Comparison of ENCODE assay signal across 11 cellular contexts in the genomic region with DNA sequence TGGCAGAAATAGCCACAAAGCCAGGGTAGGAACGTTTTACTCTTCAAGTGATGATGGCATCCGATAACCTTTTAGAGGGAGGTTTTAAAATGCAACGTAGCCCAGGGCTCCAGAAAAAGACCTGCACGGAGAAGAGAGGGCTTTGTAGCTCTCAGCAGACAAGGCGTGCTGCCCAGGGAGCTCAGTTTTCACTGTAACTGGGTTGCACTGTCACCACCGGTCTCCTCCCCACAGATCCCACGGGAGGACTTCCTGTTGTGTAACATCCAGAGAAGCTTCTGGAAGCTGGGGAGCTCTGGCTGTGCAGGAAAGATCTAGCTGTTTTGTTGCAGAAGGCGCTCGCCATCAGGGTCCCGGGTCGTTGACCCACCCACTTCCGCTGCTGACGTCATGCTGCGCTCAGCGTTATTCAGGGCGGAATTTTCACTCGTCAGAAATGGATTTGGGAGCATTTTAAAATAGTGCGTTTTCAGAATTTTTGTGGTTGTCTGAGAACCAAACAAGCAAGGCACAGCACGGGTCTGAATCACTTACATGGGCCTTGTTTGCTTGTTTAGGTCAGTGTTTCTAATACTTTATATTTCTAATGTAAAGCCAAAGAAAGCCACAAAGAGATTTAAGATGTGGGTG. TPM values are rescaled to one million over a fixed set of nuclear protein-coding genes. Genes with fewer than 3 reads are reported as not detected.
A peak's percentile ranks its signal among the peaks of the same experiment; 100 is the strongest.
DNase-seq lines count a peak whose midpoint lies in the region; ATAC-seq, FAIRE-seq and TF ChIP-seq lines count a peak whose summit lies in the region.
"Had no signal": no experiment of that assay in that cellular context is flagged by ENCODE, and none has a peak within 500 bp of the region (broad histone marks: within the 10 kb centered on the region; RNA-seq: fewer than 3 reads in every experiment).

No MANE protein-coding gene starts in this region.

- H3K4me3 ChIP-seq in breast epithelium (peak overlapping the region in 1 of 3 donors; percentile 46), kidney (ENCODE audit: low read length in 2 of 2) (peak overlapping the region in 1 of 2 donors; percentile 14)

- H2AK5ac ChIP-seq in H9 (ENCODE audit: insufficient read length, low read length): no peak overlapping the region

- no peaks in the 10 kb centered on the region for H3K27me3 Mint-ChIP-seq in H9 (ENCODE audit: low read depth)
- H3K27me3 Mint-ChIP-seq in stimulated activated memory B cell treated with anti-CD40 and anti-IgM and Interleukin-4, amounts not matched to agents 10 μg/mL and 1 μg/mL and 100 μg/mL, for 72 hours: no peaks in the 10 kb centered on the region
- H3K27me3 Mint-ChIP-seq: central memory CD8-positive, alpha-beta T cell had no signal

- no peak overlapping the region for H3K4me2 ChIP-seq in H9 (ENCODE audit: insufficient read depth, insufficient read length, low read length)

- intact Hi-C loops in breast epithelium (cut with DNase I; ENCODE audit: low total_unique reads) (no loop called here), kidney (cut with DNase I) (no loop called here)

- no CpG with 5 or more reads among the region's 19 CpGs for WGBS in H9 (ENCODE audit: extremely low coverage, insufficient read length, low lambda C conversion rate)

- no peak overlapping the region for H4K91ac ChIP-seq in H9 (ENCODE audit: insufficient read length, low read depth, low read length)

- H3K27ac ChIP-seq in H9 (ENCODE audit: insufficient read length, low read depth, low read length) (no peak overlapping the region), breast epithelium (peak overlapping the region; percentile 77 to 96), kidney (ENCODE audit: low read depth in 2 of 2, low read length in 2 of 2) (peak overlapping the region; percentile 85 to 96)

- TF ChIP-seq CTCF in H9 (conservative IDR thresholded peaks at IDR 0.05) (no peak), breast epithelium (IDR thresholded peaks at IDR 0.05) (no peak), kidney (IDR thresholded peaks at IDR 0.05; ENCODE audit: borderline replicate concordance, extremely low read depth, insufficient read depth) (no peak)

- no peaks in the 10 kb centered on the region for H3K9me3 Mint-ChIP-seq in H9
- H3K9me3 Mint-ChIP-seq in stimulated activated memory B cell treated with anti-CD40 and anti-IgM and Interleukin-4, amounts not matched to agents 10 μg/mL and 1 μg/mL and 100 μg/mL, for 72 hours: no peaks in the 10 kb centered on the region
- H3K9me3 Mint-ChIP-seq: central memory CD8-positive, alpha-beta T cell; stimulated activated effector memory CD8-positive, alpha-beta T cell treated with anti-CD3 and anti-CD28 coated beads, Interleukin-12 subunit alpha, Interleukin-12 subunit beta, amount 100 ng/mL, for 72 hours had no signal

- H2BK5ac ChIP-seq in H9 (ENCODE audit: insufficient read length, low read length): no peak overlapping the region

- TF ChIP-seq POLR2A in breast epithelium (IDR thresholded peaks at IDR 0.05) (no peak), GM18505 (IDR thresholded peaks at IDR 0.05; ENCODE audit: borderline replicate concordance, extremely low read depth, insufficient read depth, insufficient read length) (no peak)

- H3K4me1 ChIP-seq in H9 (ENCODE audit: insufficient read depth, low read length): peaks cover 16% of the 10 kb centered on the region
- no peaks in the 10 kb centered on the region for H3K4me1 ChIP-seq in breast epithelium
- H3K4me1 ChIP-seq in kidney (ENCODE audit: control insufficient read depth in 1 of 2, insufficient read depth in 1 of 2, low read depth in 1 of 2, low read length in 2 of 2): peaks cover 0 to 10% of the 10 kb centered on the region in 2 donors

- DNase-seq in H9: no peak
- DNase-seq in breast epithelium (ENCODE audit: low spot score in 2 of 2): peak in 1 of 2 donors; percentile 39
- peak; percentile 89 for DNase-seq in kidney
- no peak for DNase-seq in Kasumi-1 (lab: John Stamatoyannopoulos, UW)
- DNase-seq in AML-193 (lab: John Stamatoyannopoulos, UW): no peak
- DNase-seq: NCI-H1092 had no signal

- ATAC-seq in stimulated activated memory B cell treated with anti-CD40 and anti-IgM and Interleukin-4, amounts not matched to agents 10 μg/mL and 1 μg/mL and 100 μg/mL, for 72 hours: no peak
- ATAC-seq in GM18907 (IDR thresholded peaks at IDR 0.05; ENCODE audit: unreplicated experiment): no peak
- ATAC-seq in GM18505 (IDR thresholded peaks at IDR 0.05; ENCODE audit: unreplicated experiment): no peak
- ATAC-seq: stimulated activated effector memory CD8-positive, alpha-beta T cell treated with anti-CD3 and anti-CD28 coated beads, Interleukin-12 subunit alpha, Interleukin-12 subunit beta, amount 100 ng/mL, for 72 hours had no signal

- no peak overlapping the region for H4K5ac ChIP-seq in H9 (ENCODE audit: insufficient read length, low read depth, low read length)

- no peak overlapping the region for H3K4me3 Mint-ChIP-seq in H9
- H3K4me3 Mint-ChIP-seq in stimulated activated memory B cell treated with anti-CD40 and anti-IgM and Interleukin-4, amounts not matched to agents 10 μg/mL and 1 μg/mL and 100 μg/mL, for 72 hours: no peak overlapping the region
- H3K4me3 Mint-ChIP-seq: central memory CD8-positive, alpha-beta T cell; stimulated activated effector memory CD8-positive, alpha-beta T cell treated with anti-CD3 and anti-CD28 coated beads, Interleukin-12 subunit alpha, Interleukin-12 subunit beta, amount 100 ng/mL, for 72 hours had no signal

- H2BK12ac ChIP-seq in H9 (ENCODE audit: insufficient read length, low read depth, low read length): no peak overlapping the region

- H3K9ac ChIP-seq in H9 (ENCODE audit: extremely low read depth, insufficient read length, low read length): no peak overlapping the region
- peak overlapping the region; percentile 3 to 33 for H3K9ac ChIP-seq in kidney (ENCODE audit: low read length in 2 of 2)

- H3K27me3 ChIP-seq in H9 (ENCODE audit: insufficient read depth, low read length) (no peaks in the 10 kb centered on the region), breast epithelium (no peaks in the 10 kb centered on the region)

- H3K79me2 ChIP-seq in H9 (ENCODE audit: insufficient read depth, low read length): peaks cover 8% of the 10 kb centered on the region; the same call in 1 of the 2 replicates

- H3K79me1 ChIP-seq in H9 (ENCODE audit: insufficient read depth, low read depth, low read length, poor library complexity, severe bottlenecking): no peaks in the 10 kb centered on the region

- no peak overlapping the region for H3K56ac ChIP-seq in H9 (ENCODE audit: insufficient read length, low read depth, low read length)

- H3K27ac Mint-ChIP-seq in H9: peak overlapping the region; percentile 61 to 87 (median 77); a peak in 6 of 7 replicates
- H3K27ac Mint-ChIP-seq in stimulated activated memory B cell treated with anti-CD40 and anti-IgM and Interleukin-4, amounts not matched to agents 10 μg/mL and 1 μg/mL and 100 μg/mL, for 72 hours: peak overlapping the region; percentile 11
- H3K27ac Mint-ChIP-seq: stimulated activated effector memory CD8-positive, alpha-beta T cell treated with anti-CD3 and anti-CD28 coated beads, Interleukin-12 subunit alpha, Interleukin-12 subunit beta, amount 100 ng/mL, for 72 hours had no signal

- no peaks in the 10 kb centered on the region for H4K20me1 ChIP-seq in H9 (ENCODE audit: control insufficient read depth, insufficient read depth, insufficient read length)

- H2BK20ac ChIP-seq in H9 (ENCODE audit: low read depth, low read length, poor library complexity, severe bottlenecking): no peak overlapping the region

- no peak overlapping the region for H3K18ac ChIP-seq in H9 (ENCODE audit: insufficient read length, low read depth, low read length)

- H3K23me2 ChIP-seq in H9 (ENCODE audit: insufficient read length, low read depth, low read length, poor library complexity, severe bottlenecking): no peaks in the 10 kb centered on the region

- H4K8ac ChIP-seq in H9 (replicated peaks; ENCODE audit: insufficient read length, low read depth, low read length): no peak overlapping the region

- H3K9me3 ChIP-seq in H9 (ENCODE audit: control insufficient read depth, low read depth, low read length) (no peaks in the 10 kb centered on the region), breast epithelium (no peaks in the 10 kb centered on the region), kidney (ENCODE audit: control insufficient read depth in 1 of 2, low read length in 2 of 2) (no peaks in the 10 kb centered on the region)

- H2AFZ ChIP-seq in H9 (ENCODE audit: low read length): no peak overlapping the region

- FAIRE-seq in kidney (lab: Jason Lieb, UNC): no peak

- no peak overlapping the region for H3K14ac ChIP-seq in H9 (ENCODE audit: insufficient read depth, low read length)

- no peak overlapping the region for H3T11ph ChIP-seq in H9 (ENCODE audit: low read length)

- H2BK15ac ChIP-seq in H9 (ENCODE audit: low read depth, low read length): no peak overlapping the region

- peaks cover 0 to 5% (median 3%) of the 10 kb centered on the region in 3 experiments; a peak in 3 of 7 replicates for H3K36me3 Mint-ChIP-seq in H9 (ENCODE audit: insufficient read depth in 1 of 3, low read depth in 3 of 3)
- peaks cover 7% of the 10 kb centered on the region for H3K36me3 Mint-ChIP-seq in stimulated activated memory B cell treated with anti-CD40 and anti-IgM and Interleukin-4, amounts not matched to agents 10 μg/mL and 1 μg/mL and 100 μg/mL, for 72 hours
- H3K36me3 Mint-ChIP-seq: stimulated activated effector memory CD8-positive, alpha-beta T cell treated with anti-CD3 and anti-CD28 coated beads, Interleukin-12 subunit alpha, Interleukin-12 subunit beta, amount 100 ng/mL, for 72 hours had no signal

- H2BK120ac ChIP-seq in H9 (ENCODE audit: low read depth, low read length, poor library complexity, severe bottlenecking): no peak overlapping the region

- H3K23ac ChIP-seq in H9 (ENCODE audit: insufficient read length, low read depth, low read length): no peak overlapping the region

- H3K36me3 ChIP-seq in breast epithelium (no peaks in the 10 kb centered on the region), kidney (ENCODE audit: control insufficient read depth in 1 of 2, insufficient read depth in 2 of 2, low read length in 2 of 2) (no peaks in the 10 kb centered on the region)

- H3K4ac ChIP-seq in H9 (ENCODE audit: low read depth, low read length): no peak overlapping the region

- peaks cover 68 to 83% of the 10 kb centered on the region in 2 experiments for H3K4me1 Mint-ChIP-seq in H9
- peaks cover 31% of the 10 kb centered on the region for H3K4me1 Mint-ChIP-seq in stimulated activated memory B cell treated with anti-CD40 and anti-IgM and Interleukin-4, amounts not matched to agents 10 μg/mL and 1 μg/mL and 100 μg/mL, for 72 hours

RNA-seq across cellular contexts. Expression of a gene that starts 50.8 kb away (rescaled TPM):
- total RNA-seq in H9 (2021) (61.6 and 65.3 TPM in 2 replicates), breast epithelium (10 to 100 TPM; 22.1 to 27.2 (median 26.8) TPM), kidney (212 TPM)
- polyA plus RNA-seq in kidney (ENCODE audit: insufficient read depth, low read depth, low replicate concordance): 4.9 TPM
